8 cellular contexts compared by ENCODE assay signal in the genomic region with DNA sequence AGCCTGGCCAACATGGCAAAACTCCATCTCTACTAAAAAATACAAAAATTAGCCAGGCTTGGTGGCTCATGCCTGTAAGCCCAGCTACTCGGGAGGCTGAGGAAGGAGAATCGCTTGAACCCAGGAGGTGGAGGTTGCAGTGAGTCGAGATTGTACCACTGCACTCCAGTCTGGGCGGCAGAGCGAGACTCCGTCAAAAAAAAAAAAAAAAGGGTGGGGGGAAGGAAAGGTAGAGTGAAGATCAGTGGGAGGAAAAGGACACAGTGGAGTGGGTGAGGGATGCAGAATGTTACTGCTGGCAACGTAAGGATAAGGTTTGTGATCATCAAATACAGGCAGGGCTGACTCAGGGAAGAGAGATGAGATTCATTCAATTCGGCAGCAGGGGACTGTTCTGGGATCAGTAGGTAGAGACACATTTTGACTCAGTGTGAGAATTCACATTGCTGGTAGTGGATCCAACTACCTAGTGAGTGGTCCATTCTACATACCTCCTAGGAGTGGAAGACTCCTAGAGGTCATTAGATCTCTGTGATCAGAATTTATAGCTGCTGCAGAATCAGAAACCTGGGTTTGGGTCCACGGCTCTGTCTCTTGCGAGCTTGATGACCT. TPM values are rescaled to one million over a fixed set of nuclear protein-coding genes. Genes with fewer than 3 reads are reported as not detected.
DNase-seq lines count a peak whose midpoint lies in the region; ATAC-seq, FAIRE-seq and TF ChIP-seq lines count a peak whose summit lies in the region.
"Not testable (repeated sequence)": the region's sequence is repeated elsewhere in the genome, so short reads cannot be mapped to it uniquely, and the experiment has no call there.

No MANE protein-coding gene starts in this region.

- not testable (repeated sequence) for ATAC-seq in CD4-positive, alpha-beta T cell (ENCODE audit: poor library complexity)
- peak; percentile 36 for ATAC-seq in Panc1
- ATAC-seq in GM12878 = peak; percentile 4

- H3K27me3 Mint-ChIP-seq in CD4-positive, alpha-beta T cell; activated T-cell treated with anti-CD3 and anti-CD28 coated beads, Interleukin-2, amount 50 U/mL, for 24 hours; immature natural killer cell (ENCODE audit: low read depth in 3 of 3); osteocyte (ENCODE audit: unreplicated experiment): not testable (repeated sequence)

- H3K27ac Mint-ChIP-seq in CD4-positive, alpha-beta T cell = peak overlapping the region; percentile 29
- peak overlapping the region; percentile 49 for H3K27ac Mint-ChIP-seq in activated T-cell treated with anti-CD3 and anti-CD28 coated beads, Interleukin-2, amount 50 U/mL, for 24 hours
- H3K27ac Mint-ChIP-seq in immature natural killer cell (peak overlapping the region in 4 of 6 donors; percentile 9 to 70 (median 24)), osteocyte (ENCODE audit: unreplicated experiment) (peak overlapping the region; percentile 19)

- H3K4me1 ChIP-seq in Panc1 (ENCODE audit: control insufficient read depth, insufficient read depth, low read length) (peaks cover 75% of the 10 kb centered on the region), GM12878 (ENCODE audit: control insufficient read depth, insufficient read depth, low read length) (peaks cover 47% of the 10 kb centered on the region), thymus (ENCODE audit: control insufficient read depth, insufficient read depth, low read length) (peaks cover 10% of the 10 kb centered on the region)

- not testable (repeated sequence) for H3K27me3 ChIP-seq in CD4-positive, alpha-beta T cell (ENCODE audit: control insufficient read depth, insufficient read depth, low read length); HL-60 (ENCODE audit: insufficient read depth, poor library complexity, severe bottlenecking); Panc1 (ENCODE audit: control insufficient read depth, insufficient read depth, low read length); GM12878 (replicated peaks in 1 of 2; ENCODE audit: control insufficient read depth in 2 of 2, insufficient read depth in 2 of 2, low read length in 1 of 2); thymus (ENCODE audit: control insufficient read depth, insufficient read depth)

- DNase-seq in CD4-positive, alpha-beta T cell; HL-60 (ENCODE audit: low read depth in 1 of 2, low spot score in 1 of 2); Panc1 (ENCODE audit: low read depth, low spot score); activated T-cell treated with anti-CD3 and anti-CD28 coated beads, Interleukin-2, amount 50 U/mL, for 24 hours; GM12878 (ENCODE audit: low read depth, low spot score); immature natural killer cell; osteocyte (ENCODE audit: extremely low spot score, unreplicated experiment): not testable (repeated sequence)

- RAD21 ChIA-PET in GM12878 (lab: Charles Lee; ENCODE audit: unreplicated experiment) = interaction anchor here (0.8 to 2.3 kb wide), 6 partner anchors 9 to 42 kb away, joined by 3 to 13 read pairs (median 4); no protein-coding TSS in a partner anchor

- not testable (repeated sequence) for BruUV-seq in Panc1 (replicated peaks; lab: Mats Ljungman, UMichigan); GM12878 (replicated peaks; lab: Mats Ljungman, UMichigan)

- H2AFZ ChIP-seq in GM12878 (ENCODE audit: control insufficient read depth, low read depth, low read length) = not testable (repeated sequence)

- not testable (repeated sequence) for TF ChIP-seq POLR2A in GM12878 (IDR thresholded peaks at IDR 0.05; ENCODE audit: low read depth, low read length)

- H3K9ac ChIP-seq in GM12878 (ENCODE audit: control insufficient read depth, insufficient read depth, low read length) = peak overlapping the region; percentile 92; the same call in 1 of the 2 replicates

- TF ChIP-seq RAD21 in GM12878 (IDR thresholded peaks at IDR 0.05; ENCODE audit: insufficient read depth, low read depth, low read length) = not testable (repeated sequence)

- not testable (repeated sequence) for H3K9me3 Mint-ChIP-seq in CD4-positive, alpha-beta T cell; activated T-cell treated with anti-CD3 and anti-CD28 coated beads, Interleukin-2, amount 50 U/mL, for 24 hours; immature natural killer cell; osteocyte (ENCODE audit: unreplicated experiment)

- not testable (repeated sequence) for TF ChIP-seq CTCF in CD4-positive, alpha-beta T cell (IDR thresholded peaks at IDR 0.05); HL-60 (IDR thresholded peaks at IDR 0.05; ENCODE audit: insufficient read depth, low read length); Panc1 (IDR thresholded peaks at IDR 0.05); GM12878 (IDR thresholded peaks at IDR 0.05 in 2 of 3, conservative IDR thresholded peaks at IDR 0.05 in 1 of 3; ENCODE audit: control insufficient read depth in 2 of 3, extremely low read depth in 1 of 3, insufficient read depth in 1 of 3, low read depth in 3 of 3, low read length in 3 of 3); osteocyte (IDR thresholded peaks at IDR 0.05)

- peaks cover 98% of the 10 kb centered on the region for H3K79me2 ChIP-seq in GM12878 (ENCODE audit: control insufficient read depth, insufficient read depth, low read length)

- H3K4me1 Mint-ChIP-seq in CD4-positive, alpha-beta T cell (ENCODE audit: low read depth) = peaks cover 78% of the 10 kb centered on the region
- peaks cover 89% of the 10 kb centered on the region for H3K4me1 Mint-ChIP-seq in activated T-cell treated with anti-CD3 and anti-CD28 coated beads, Interleukin-2, amount 50 U/mL, for 24 hours (ENCODE audit: low read depth)
- H3K4me1 Mint-ChIP-seq in immature natural killer cell (peaks cover 64 to 89% of the 10 kb centered on the region in 2 donors), osteocyte (ENCODE audit: unreplicated experiment) (peaks cover 84% of the 10 kb centered on the region)

- H3K4me3 Mint-ChIP-seq in CD4-positive, alpha-beta T cell; activated T-cell treated with anti-CD3 and anti-CD28 coated beads, Interleukin-2, amount 50 U/mL, for 24 hours; immature natural killer cell; osteocyte (ENCODE audit: unreplicated experiment): not testable (repeated sequence)

- not testable (repeated sequence) for FAIRE-seq in GM12878 (lab: Jason Lieb, UNC)

- H3K36me3 Mint-ChIP-seq in CD4-positive, alpha-beta T cell (ENCODE audit: low read depth) = peaks cover 32% of the 10 kb centered on the region
- H3K36me3 Mint-ChIP-seq in activated T-cell treated with anti-CD3 and anti-CD28 coated beads, Interleukin-2, amount 50 U/mL, for 24 hours (ENCODE audit: low read depth) = peaks cover 68% of the 10 kb centered on the region
- not testable (repeated sequence) for H3K36me3 Mint-ChIP-seq in immature natural killer cell; osteocyte (ENCODE audit: unreplicated experiment)

- CTCF ChIA-PET in CD4-positive, alpha-beta T cell (lab: Charles Lee) = interaction anchor here (1.2 kb wide), 1 partner anchor 98 kb away, joined by 3 read pairs; no protein-coding TSS in a partner anchor
- CTCF ChIA-PET in Panc1 (lab: Charles Lee) = not testable (repeated sequence)
- CTCF ChIA-PET in GM12878 (lab: Yijun Ruan, JAX) = interaction anchor here (0.9 to 1.8 kb wide), 5 partner anchors 9 to 38 kb away, joined by 3 to 5 read pairs (median 3); no protein-coding TSS in a partner anchor

- POLR2A ChIA-PET in CD4-positive, alpha-beta T cell (lab: Charles Lee); Panc1 (lab: Charles Lee): not testable (repeated sequence)
- POLR2A ChIA-PET in GM12878 (lab: Charles Lee) = interaction anchor here (0.7 to 1.9 kb wide), 6 partner anchors 8 to 50 kb away, joined by 3 to 13 read pairs (median 6); no protein-coding TSS in a partner anchor

- peaks cover 17% of the 10 kb centered on the region for H4K20me1 ChIP-seq in GM12878 (ENCODE audit: control insufficient read depth, insufficient read depth)

- H3K4me2 ChIP-seq in GM12878 (ENCODE audit: control insufficient read depth, insufficient read depth) = peak overlapping the region; percentile 91

- 65% methylated on average over 10 of the region's 10 CpGs for WGBS in GM12878 (ENCODE audit: insufficient coverage, insufficient replicate concordance, low lambda C conversion rate, missing lambda C conversion rate)
- 79% methylated on average over 10 of the region's 10 CpGs for WGBS in thymus

- SMC1A ChIA-PET in GM12878 (lab: Charles Lee; ENCODE audit: uncharacterized antibody, unreplicated experiment) = interaction anchor here (0.9 to 3.1 kb wide), 9 partner anchors 10 to 274 kb away, joined by 3 to 17 read pairs (median 7); no protein-coding TSS in a partner anchor

- H3K27ac ChIP-seq in CD4-positive, alpha-beta T cell (ENCODE audit: low read depth, low read length) = not testable (repeated sequence)
- 0 out of 2 replicates have a peak overlapping the region, but pooled peaks have one; percentile 3 for H3K27ac ChIP-seq in HL-60 (replicated peaks)
- H3K27ac ChIP-seq in Panc1 (ENCODE audit: low read length) = peak overlapping the region; percentile 58; the same call in 1 of the 2 replicates
- peak overlapping the region; percentile 56 for H3K27ac ChIP-seq in GM12878 (ENCODE audit: control insufficient read depth, insufficient read depth)
- H3K27ac ChIP-seq in thymus (ENCODE audit: low read depth) = peak overlapping the region; percentile 5

- intact Hi-C loops in CD4-positive, alpha-beta T cell (cut with DNase I, micrococcal nuclease); Panc1 (cut with micrococcal nuclease; ENCODE audit: unreplicated experiment); GM12878 (cut with micrococcal nuclease; ENCODE audit: unreplicated experiment): not testable (repeated sequence)

- not testable (repeated sequence) for TF ChIP-seq EP300 in GM12878 (IDR thresholded peaks at IDR 0.05; ENCODE audit: borderline replicate concordance in 1 of 2, control insufficient read depth in 1 of 2, low read depth in 2 of 2, low read length in 2 of 2)

- not testable (repeated sequence) for H3K36me3 ChIP-seq in Panc1 (ENCODE audit: control insufficient read depth, insufficient read depth, low read length); thymus (ENCODE audit: control insufficient read depth, insufficient read depth)
- peaks cover 2 to 27% of the 10 kb centered on the region in 2 experiments for H3K36me3 ChIP-seq in GM12878 (ENCODE audit: control insufficient read depth in 2 of 2, insufficient read depth in 2 of 2, low read length in 1 of 2)

- not testable (repeated sequence) for H3K9me3 ChIP-seq in CD4-positive, alpha-beta T cell (ENCODE audit: control insufficient read depth, low read length); Panc1 (ENCODE audit: control insufficient read depth, insufficient read depth, low read depth, low read length); GM12878 (replicated peaks; ENCODE audit: control insufficient read depth, insufficient read depth, low read length); thymus (ENCODE audit: control insufficient read depth)

- H3K4me3 ChIP-seq in HL-60 (replicated peaks; ENCODE audit: insufficient read depth, low read length); Panc1 (ENCODE audit: low read depth in 2 of 2, low read length in 2 of 2); thymus (ENCODE audit: low read length): not testable (repeated sequence)
- peak overlapping the region; percentile 98 for H3K4me3 ChIP-seq in GM12878

- in situ Hi-C loops in Panc1 (cut with HindIII; ENCODE audit: low pct_unique_long_range_greater_than_20kb, low sequenced_read_pairs); GM12878 (cut with MboI): not testable (repeated sequence)

RNA-seq across cellular contexts. Expression of a gene that starts 5.9 kb away (rescaled TPM):
- 10 to 100 TPM; 42.5 to 43.4 TPM for total RNA-seq in CD4-positive, alpha-beta T cell
- 113 TPM for total RNA-seq in Panc1 (2021; ENCODE audit: unreplicated experiment)
- polyA plus RNA-seq in Panc1 (2012; ENCODE audit: insufficient read length) = 75.4 TPM
- 627 and 659 TPM in 2 replicates for total RNA-seq in GM12878 (2013; cell fraction: nucleolus; rRNA removed)
- 47.7 and 55.1 TPM in 2 replicates for total RNA-seq in GM12878 (2014; rRNA removed)
- 45.4 and 48.3 TPM in 2 replicates for total RNA-seq in GM12878 (2014; rRNA removed; fragmentation: Illumina TruSeq; extraction: Trizol)
- total RNA-seq in GM12878 (2021) = 181 and 199 TPM in 2 replicates
- polyA plus RNA-seq in GM12878 (2011; ENCODE audit: low read depth) = 127 TPM
- 71.1 and 75.0 TPM in 2 replicates for polyA plus RNA-seq in GM12878 (2011; rRNA removed)
- polyA plus RNA-seq in GM12878 (2011; cell fraction: cytosol; rRNA removed) = 82.6 and 128 TPM in 2 replicates
- polyA plus RNA-seq in GM12878 (2011; cell fraction: nucleus; rRNA removed) = 239 and 261 TPM in 2 replicates
- polyA plus RNA-seq in GM12878 (2012) = 118 and 141 TPM in 2 replicates
- 150 and 173 TPM in 2 replicates for polyA plus RNA-seq in GM12878 (2014; fragmentation: Illumina TruSeq; extraction: Trizol)
- polyA plus RNA-seq in GM12878 (2014; fragmentation: Nextera tagmentation; extraction: Ambion mirVana) = 10 to 100 TPM; 31.4 to 49.9 TPM
- polyA plus RNA-seq in GM12878 (2014; rRNA removed) = 63.7 and 73.8 TPM in 2 replicates
- 100 to 1,000 TPM; 118 to 123 TPM for polyA plus RNA-seq in GM12878 (2016; fragmentation: Nextera tagmentation; extraction: Ambion mirVana)
- 174 and 187 TPM in 2 replicates for polyA minus RNA-seq in GM12878 (2011; rRNA and poly(A)+ RNA removed)
- 84.1 and 85.0 TPM in 2 replicates for polyA minus RNA-seq in GM12878 (2011; cell fraction: cytosol; rRNA and poly(A)+ RNA removed)
- polyA minus RNA-seq in GM12878 (2011; cell fraction: nucleus; rRNA and poly(A)+ RNA removed) = 138 and 190 TPM in 2 replicates
- 10 to 100 TPM; 12.0 to 35.9 (median 14.5) TPM for polyA plus RNA-seq in immature natural killer cell
- 93.4 and 97.3 TPM in 2 replicates for total RNA-seq in osteocyte
- polyA plus RNA-seq in thymus = 49.1 TPM
